Comparison of ENCODE assay signal across 17 cellular contexts in the genomic region with DNA sequence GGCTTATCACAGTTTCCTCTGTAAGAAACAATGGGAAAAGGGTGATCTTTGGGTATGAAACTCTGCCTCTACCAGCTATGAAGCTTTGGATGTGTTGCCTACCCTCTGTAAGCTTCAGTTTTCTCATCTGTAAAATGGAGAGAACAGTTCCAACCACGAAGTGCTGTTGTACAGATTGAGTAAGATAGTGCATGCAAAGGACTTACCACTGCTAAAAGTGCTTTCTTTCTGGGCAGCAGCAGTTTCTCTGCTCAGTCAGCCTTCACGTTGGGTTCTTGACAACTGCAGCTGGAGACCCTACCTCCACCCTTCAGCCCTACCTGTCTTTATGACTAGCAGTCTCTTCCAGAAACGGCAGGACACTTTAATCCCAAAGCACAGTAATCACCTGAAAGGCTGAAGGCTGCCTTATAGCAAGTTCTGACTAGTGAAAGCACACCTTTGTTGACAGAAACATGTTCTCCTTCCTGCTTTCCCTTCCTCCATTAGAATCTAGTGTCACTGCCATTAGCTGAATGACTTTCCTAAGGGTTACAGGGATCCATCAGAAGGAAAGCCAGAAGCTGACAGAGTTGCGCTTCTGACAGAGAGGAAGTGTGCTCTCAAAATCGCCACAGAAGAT.
A peak's percentile ranks its signal among the peaks of the same experiment; 100 is the strongest.
DNase-seq lines count a peak whose midpoint lies in the region; ATAC-seq and TF ChIP-seq lines count a peak whose summit lies in the region.
"Had no signal": no experiment of that assay in that cellular context is flagged by ENCODE, and none has a peak within 500 bp of the region (broad histone marks: within the 10 kb centered on the region; RNA-seq: fewer than 3 reads in every experiment).

No MANE protein-coding gene starts in this region.

- H3K36me3 ChIP-seq in ascending aorta: no peaks in the 10 kb centered on the region
- no peaks in the 10 kb centered on the region for H3K36me3 ChIP-seq in lower lobe of right lung
- H3K36me3 ChIP-seq in thyroid gland: no peaks in the 10 kb centered on the region
- H3K36me3 ChIP-seq in A673 (ENCODE audit: insufficient read depth, low read length, poor library complexity, severe bottlenecking): no peaks in the 10 kb centered on the region
- H3K36me3 ChIP-seq in brain microvascular endothelial cell (replicated peaks): no peaks in the 10 kb centered on the region

- peak overlapping the region; percentile 80 to 85 for H3K27ac ChIP-seq in ascending aorta
- peak overlapping the region; percentile 58 for H3K27ac ChIP-seq in lower lobe of right lung
- H3K27ac ChIP-seq in thyroid gland: peak overlapping the region in 2 of 3 donors; percentile 5 to 34
- no peak overlapping the region for H3K27ac ChIP-seq in A673 (ENCODE audit: low read depth, low read length, poor library complexity, severe bottlenecking)
- no peak overlapping the region for H3K27ac ChIP-seq in brain microvascular endothelial cell

- DNase-seq in DMS53 (lab: John Stamatoyannopoulos, UW): peak; percentile 14
- no peak for DNase-seq in DMS53 treated with DMSO at 0.1 percent for 48 hours (lab: John Stamatoyannopoulos, UW; ENCODE audit: unreplicated experiment)
- no peak for DNase-seq in ascending aorta (ENCODE audit: low spot score in 2 of 2)
- DNase-seq in lower lobe of right lung: no peak
- no peak for DNase-seq in thyroid gland
- no peak for DNase-seq in NCI-H1436 (lab: John Stamatoyannopoulos, UW)
- no peak for DNase-seq in A673 (ENCODE audit: low spot score)
- no peak for DNase-seq in brain microvascular endothelial cell
- DNase-seq: 8988T; activated CD4-positive, alpha-beta T cell treated with anti-CD3 and anti-CD28 coated beads for 1 hour; amygdala; dermis blood vessel endothelial cell; HFFc6; NCI-H1417; NCI-H524 treated with DMSO at 0.1 percent for 48 hours; retina; stimulated activated naive CD4-positive, alpha-beta T cell treated with Interleukin-2 at 50 U/mL for 16 hours had no signal

- no peaks in the 10 kb centered on the region for H3K27me3 ChIP-seq in ascending aorta
- no peaks in the 10 kb centered on the region for H3K27me3 ChIP-seq in lower lobe of right lung (ENCODE audit: low read depth)
- H3K27me3 ChIP-seq in thyroid gland: no peaks in the 10 kb centered on the region
- H3K27me3 ChIP-seq in A673 (replicated peaks; ENCODE audit: insufficient read depth, low read depth, low read length, poor library complexity): no peaks in the 10 kb centered on the region
- H3K27me3 ChIP-seq in brain microvascular endothelial cell (replicated peaks): no peaks in the 10 kb centered on the region

- TF ChIP-seq POLR2A in thyroid gland (IDR thresholded peaks at IDR 0.05): no peak

- in situ Hi-C loops in brain microvascular endothelial cell (cut with HindIII; ENCODE audit: low pct_ligation_motif_present, low sequenced_read_pairs): no loop called here

- 56 to 57% methylated on average over 5 of the region's 5 CpGs for WGBS in thyroid gland, 2 donors

- peaks cover 12 to 64% of the 10 kb centered on the region in 2 donors for H3K4me1 ChIP-seq in ascending aorta
- peaks cover 21% of the 10 kb centered on the region for H3K4me1 ChIP-seq in lower lobe of right lung
- peaks cover 38 to 70% of the 10 kb centered on the region in 2 donors for H3K4me1 ChIP-seq in thyroid gland
- H3K4me1 ChIP-seq in A673 (ENCODE audit: insufficient read depth, low read length, poor library complexity, severe bottlenecking): no peaks in the 10 kb centered on the region

- H3K4me3 ChIP-seq in ascending aorta: no peak overlapping the region
- H3K4me3 ChIP-seq in lower lobe of right lung: no peak overlapping the region
- no peak overlapping the region for H3K4me3 ChIP-seq in thyroid gland (replicated peaks in 1 of 3)
- H3K4me3 ChIP-seq in A673 (ENCODE audit: low read depth, low read length, poor library complexity, severe bottlenecking): no peak overlapping the region
- H3K4me3 ChIP-seq in brain microvascular endothelial cell (ENCODE audit: low read depth, low read length): no peak overlapping the region

- intact Hi-C loops in ascending aorta (cut with DNase I): no loop called here
- intact Hi-C loops in lower lobe of right lung (cut with DNase I): no loop called here
- intact Hi-C loops in thyroid gland (cut with DNase I): no loop called here
- intact Hi-C loops in A673 (cut with micrococcal nuclease; ENCODE audit: unreplicated experiment): no loop called here

- H3K9me3 ChIP-seq in ascending aorta: no peaks in the 10 kb centered on the region
- no peaks in the 10 kb centered on the region for H3K9me3 ChIP-seq in lower lobe of right lung
- H3K9me3 ChIP-seq in thyroid gland: no peaks in the 10 kb centered on the region
- H3K9me3 ChIP-seq in A673 (ENCODE audit: low read depth, low read length, poor library complexity, severe bottlenecking): no peaks in the 10 kb centered on the region

- TF ChIP-seq CTCF in ascending aorta (IDR thresholded peaks at IDR 0.05) (no peak), lower lobe of right lung (IDR thresholded peaks at IDR 0.05) (no peak), thyroid gland (IDR thresholded peaks at IDR 0.05) (no peak), A673 (conservative IDR thresholded peaks at IDR 0.05; ENCODE audit: low read depth, low read length) (no peak), brain microvascular endothelial cell (IDR thresholded peaks at IDR 0.05; ENCODE audit: low read depth, low read length, missing control alignments) (no peak)

- POLR2A ChIA-PET in A673 (lab: Charles Lee; ENCODE audit: low non-redundant PET): interaction anchor here (0.6 kb wide), 1 partner anchor 13 kb away, joined by 3 read pairs; no protein-coding TSS in a partner anchor

- ATAC-seq in lower lobe of right lung: no peak

- CTCF ChIA-PET in A673 (lab: Charles Lee): no interaction called here

- no TSS peak for BruUV-seq in A673 (replicated peaks; lab: Mats Ljungman, UMichigan)

Comparison
In these comparisons a context has a peak if more than half of its experiments do, and no peak if none do; other contexts are left out.
1. H3K27ac ChIP-seq: peak in ascending aorta (2 of 2), lower lobe of right lung (single experiment) and thyroid gland (2 of 3); none in A673 (single experiment) and brain microvascular endothelial cell (single experiment).